In the genomic region with DNA sequence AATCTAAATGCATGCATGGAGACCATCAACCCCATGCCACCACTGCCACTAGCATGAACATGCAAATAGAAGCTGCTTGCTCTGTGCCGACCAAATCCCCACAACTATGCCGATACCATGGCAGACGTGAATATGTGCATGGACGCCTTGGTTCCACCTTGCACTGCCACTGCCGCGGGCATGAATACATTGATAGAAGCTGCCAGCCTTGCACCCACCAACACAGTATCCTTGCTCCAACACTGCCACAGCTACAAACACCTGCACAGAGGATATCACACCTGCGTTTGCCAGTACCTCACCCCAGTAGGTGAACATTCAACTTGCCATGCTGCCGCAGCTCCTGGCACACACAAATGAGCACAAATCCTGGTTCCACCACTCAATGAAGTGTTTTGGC, we compare ENCODE assay signal across 28 cellular contexts.
"Had no signal": no experiment of that assay in that cellular context is flagged by ENCODE, and none has a peak within 500 bp of the region (broad histone marks: within the 10 kb centered on the region; RNA-seq: fewer than 3 reads in every experiment).

No MANE protein-coding gene starts in this region.

- FAIRE-seq: islet of Langerhans, kidney had no signal

- H3K36me3 Mint-ChIP-seq: mesothelial cell of epicardium; naive B cell; neural progenitor cell; stimulated activated memory B cell treated with anti-CD40 and anti-IgM and Interleukin-4, amounts not matched to agents 10 μg/mL and 1 μg/mL and 100 μg/mL, for 72 hours; type B pancreatic cell had no signal

- H3K27me3 Mint-ChIP-seq: naive B cell; stimulated activated memory B cell treated with anti-CD40 and anti-IgM and Interleukin-4, amounts not matched to agents 10 μg/mL and 1 μg/mL and 100 μg/mL, for 72 hours; stimulated activated naive CD8-positive, alpha-beta T cell treated with anti-CD3 and anti-CD28 coated beads, Interleukin-15, amount 100 ng/mL, for 72 hours; type B pancreatic cell had no signal

- H3K4me1 Mint-ChIP-seq: mesothelial cell of epicardium; naive B cell; natural killer cell; nephron progenitor cell; neural progenitor cell; stimulated activated memory B cell treated with anti-CD40 and anti-IgM and Interleukin-4, amounts not matched to agents 10 μg/mL and 1 μg/mL and 100 μg/mL, for 72 hours; stimulated activated naive CD8-positive, alpha-beta T cell treated with anti-CD3 and anti-CD28 coated beads, Interleukin-15, amount 100 ng/mL, for 72 hours had no signal

- H3K27me3 ChIP-seq: left lung, neural progenitor cell, ovary, tibial nerve, vagina had no signal

- H3K4me3 ChIP-seq: left lung, lung, neural progenitor cell, ovary, prostate gland, skin epidermis, tibial nerve, vagina had no signal

- DNase-seq: hypothalamus; immature natural killer cell; kidney; left colon; left lung; mesendoderm; naive B cell; natural killer cell; nephron progenitor cell; retina; right cardiac atrium; stimulated activated CD4-positive, alpha-beta T cell treated with anti-CD3 and anti-CD28 coated beads, Interleukin-4, amount 100 ng/mL, for 4 hours; stimulated activated CD8-positive, alpha-beta memory T cell treated with anti-CD3 and anti-CD28 coated beads, Interleukin-4, amount 100 ng/mL, for 48 hours; stimulated activated naive CD4-positive, alpha-beta T cell treated with Interleukin-2 at 50 U/mL for 16 hours; stimulated activated naive CD8-positive, alpha-beta T cell treated with anti-CD3 and anti-CD28 coated beads, Interleukin-15, amount 100 ng/mL, for 72 hours; substantia nigra had no signal

- ATAC-seq: left colon; left lung; natural killer cell; sciatic nerve; stimulated activated naive CD8-positive, alpha-beta T cell treated with anti-CD3 and anti-CD28 coated beads, Interleukin-15, amount 100 ng/mL, for 72 hours had no signal

- H3K9me3 Mint-ChIP-seq: type B pancreatic cell had no signal

- H3K36me3 ChIP-seq: left lung, neural progenitor cell, ovary, prostate gland, tibial nerve, vagina had no signal

- H3K4me3 Mint-ChIP-seq: immature natural killer cell; mesothelial cell of epicardium; naive B cell; natural killer cell; nephron progenitor cell; neural progenitor cell; stimulated activated memory B cell treated with anti-CD40 and anti-IgM and Interleukin-4, amounts not matched to agents 10 μg/mL and 1 μg/mL and 100 μg/mL, for 72 hours; stimulated activated naive CD8-positive, alpha-beta T cell treated with anti-CD3 and anti-CD28 coated beads, Interleukin-15, amount 100 ng/mL, for 72 hours; type B pancreatic cell had no signal

- H3K27ac Mint-ChIP-seq: immature natural killer cell; mesothelial cell of epicardium; naive B cell; natural killer cell; nephron progenitor cell; neural progenitor cell; stimulated activated memory B cell treated with anti-CD40 and anti-IgM and Interleukin-4, amounts not matched to agents 10 μg/mL and 1 μg/mL and 100 μg/mL, for 72 hours; stimulated activated naive CD8-positive, alpha-beta T cell treated with anti-CD3 and anti-CD28 coated beads, Interleukin-15, amount 100 ng/mL, for 72 hours; type B pancreatic cell had no signal
